Comparison of ENCODE assay signal across 21 cellular contexts in the genomic region with DNA sequence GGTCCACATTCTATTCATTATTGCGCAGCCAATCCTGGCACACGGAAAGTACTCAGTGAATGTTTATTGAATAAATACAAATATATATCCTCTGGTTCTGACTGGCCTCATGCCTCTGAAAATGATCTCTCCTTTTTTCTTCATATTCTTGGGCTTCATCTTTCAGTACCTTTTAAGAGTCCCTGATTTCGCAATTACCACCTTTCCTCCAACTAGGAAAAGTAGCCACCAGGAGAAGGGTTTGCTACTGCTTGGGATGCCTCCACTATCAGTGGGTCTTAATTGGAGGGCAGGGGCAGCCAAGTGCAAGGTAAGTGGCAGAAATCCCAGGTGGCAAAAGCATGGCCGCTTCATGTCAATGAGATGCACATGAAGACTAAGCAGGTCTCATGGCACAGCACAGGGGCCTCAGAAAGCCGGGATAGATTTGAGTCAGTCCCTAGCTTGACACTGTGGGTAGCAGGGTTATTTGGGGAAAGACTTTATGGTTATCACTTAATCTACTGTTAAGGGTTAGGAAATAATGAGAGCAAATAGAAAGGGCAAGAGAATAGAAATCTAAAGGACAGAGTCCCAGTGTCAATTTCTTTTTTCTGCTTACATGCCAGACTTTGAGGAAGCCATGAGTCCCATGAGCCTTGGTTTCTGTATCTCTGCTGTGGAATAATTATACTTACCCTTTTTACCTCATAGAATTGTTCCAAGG.
DNase-seq lines count a peak whose midpoint lies in the region; ATAC-seq and TF ChIP-seq lines count a peak whose summit lies in the region.
"Had no signal": no experiment of that assay in that cellular context is flagged by ENCODE, and none has a peak within 500 bp of the region (broad histone marks: within the 10 kb centered on the region; RNA-seq: fewer than 3 reads in every experiment).

No MANE protein-coding gene starts in this region.

- H3K27ac Mint-ChIP-seq in neural progenitor cell, result no peak overlapping the region
- H3K27ac Mint-ChIP-seq: H9 had no signal

- H3F3A ChIP-seq in neural progenitor cell (ENCODE audit: low read depth), result no peaks in the 10 kb centered on the region

- H2BK120ac ChIP-seq in IMR-90 (ENCODE audit: low read depth, low read length), result no peak overlapping the region

- TF ChIP-seq CTCF in IMR-90 (conservative IDR thresholded peaks at IDR 0.05; ENCODE audit: low read depth, low read length) (no peak), neural progenitor cell (IDR thresholded peaks at IDR 0.05) (no peak)

- H3K56ac ChIP-seq in IMR-90 (ENCODE audit: extremely low read depth, insufficient read depth, low read length), result no peak overlapping the region

- H4K91ac ChIP-seq in IMR-90 (ENCODE audit: insufficient read depth, low read depth, low read length), result no peak overlapping the region

- no peaks in the 10 kb centered on the region for H3K36me3 Mint-ChIP-seq in neural progenitor cell
- H3K36me3 Mint-ChIP-seq: CD4-positive, CD25-positive, alpha-beta regulatory T cell; CD8-positive, alpha-beta T cell had no signal

- no peak for TF ChIP-seq POLR2A in IMR-90 (IDR thresholded peaks at IDR 0.05; ENCODE audit: low read depth, low read length)

- H3K14ac ChIP-seq in IMR-90 (replicated peaks; ENCODE audit: low read depth, low read length), result no peak overlapping the region

- POLR2A ChIA-PET in IMR-90 (lab: Charles Lee; ENCODE audit: unreplicated experiment), result no interaction called here

- H3K4me2 ChIP-seq in BLaER1 (peak overlapping the region; percentile 6; the same call in 1 of the 2 replicates), IMR-90 (ENCODE audit: low read depth, low read length) (no peak overlapping the region), neural progenitor cell (no peak overlapping the region)
- H3K4me2 ChIP-seq: A549 had no signal

- CTCF ChIA-PET in IMR-90 (lab: Yijun Ruan, JAX), result no interaction called here

- no peak overlapping the region for H2AK5ac ChIP-seq in IMR-90 (ENCODE audit: low read depth, low read length)

- ATAC-seq in IMR-90 (ENCODE audit: low read depth) (no peak), left lobe of liver (peak; percentile 71), HG02852 (IDR thresholded peaks at IDR 0.05; ENCODE audit: unreplicated experiment) (no peak), sciatic nerve (no peak)
- ATAC-seq: A549; CD8-positive, alpha-beta T cell; HCT116 had no signal

- no peak overlapping the region for H3K27ac ChIP-seq in BLaER1
- H3K27ac ChIP-seq in IMR-90 (ENCODE audit: insufficient read depth, low read length), result no peak overlapping the region
- no peak overlapping the region for H3K27ac ChIP-seq in neural progenitor cell
- H3K27ac ChIP-seq: A549, C4-2B had no signal

- H3K4me3 ChIP-seq in BLaER1 (no peak overlapping the region), IMR-90 (ENCODE audit: insufficient read depth, low read depth, low read length) (no peak overlapping the region), neural progenitor cell (no peak overlapping the region)
- H3K4me3 ChIP-seq: A549 had no signal

- intact Hi-C loops in IMR-90 (cut with micrococcal nuclease) (no loop called here), sciatic nerve (cut with DNase I) (no loop called here)

- no peak overlapping the region for H3K4me3 Mint-ChIP-seq in neural progenitor cell
- H3K4me3 Mint-ChIP-seq: CD4-positive, CD25-positive, alpha-beta regulatory T cell; CD8-positive, alpha-beta T cell; H9 had no signal

- DNase-seq in IMR-90, result no peak
- no peak for DNase-seq in left lobe of liver (ENCODE audit: low spot score)
- DNase-seq in neural progenitor cell (ENCODE audit: low spot score), result no peak
- DNase-seq in sciatic nerve (ENCODE audit: low spot score), result no peak
- no peak for DNase-seq in NCI-H1092 treated with DMSO at 0.1 percent for 48 hours (lab: John Stamatoyannopoulos, UW)
- DNase-seq: 8988T; ACHN; AML-193; BE2C; Caco-2; CD4-positive, CD25-positive, alpha-beta regulatory T cell; CD8-positive, alpha-beta T cell; DMS153; DND-41; GOT3; H9 had no signal

- H4K5ac ChIP-seq in IMR-90 (ENCODE audit: low read depth, low read length), result no peak overlapping the region

- no peaks in the 10 kb centered on the region for H3K79me1 ChIP-seq in IMR-90 (ENCODE audit: low read depth in 1 of 2, low read length in 2 of 2)

- no peaks in the 10 kb centered on the region for H4K20me1 ChIP-seq in BLaER1
- no peaks in the 10 kb centered on the region for H4K20me1 ChIP-seq in IMR-90 (ENCODE audit: insufficient read depth, low read length)
- H4K20me1 ChIP-seq in neural progenitor cell (ENCODE audit: low read depth), result no peaks in the 10 kb centered on the region

- no peak overlapping the region for H2BK15ac ChIP-seq in IMR-90 (ENCODE audit: low read depth, low read length)

- no peak overlapping the region for H2BK20ac ChIP-seq in IMR-90 (ENCODE audit: low read depth, low read length)

- H3K9ac ChIP-seq in BLaER1, result no peak overlapping the region
- H3K9ac ChIP-seq in IMR-90 (ENCODE audit: low read depth, low read length), result no peak overlapping the region
- H3K9ac ChIP-seq in neural progenitor cell, result no peak overlapping the region

- WGBS in IMR-90 (ENCODE audit: extremely low coverage in 2 of 2, insufficient read length in 1 of 2), 2 experiments, result no CpG with 5 or more reads among the region's 5 CpGs

- H3K4me1 Mint-ChIP-seq in neural progenitor cell, result peaks cover 20% of the 10 kb centered on the region

- H3K4me1 ChIP-seq in BLaER1 (peaks cover 51% of the 10 kb centered on the region), IMR-90 (ENCODE audit: control insufficient read depth, insufficient read depth, low read length) (no peaks in the 10 kb centered on the region), neural progenitor cell (peaks cover 13% of the 10 kb centered on the region)
- H3K4me1 ChIP-seq: A549, Caco-2 had no signal

- H2AK9ac ChIP-seq in IMR-90 (replicated peaks; ENCODE audit: low read depth, low read length, poor library complexity), result no peak overlapping the region

- no peak overlapping the region for H3K4ac ChIP-seq in IMR-90 (ENCODE audit: low read depth, low read length)

- H3K9me3 ChIP-seq in BLaER1 (no peaks in the 10 kb centered on the region), IMR-90 (ENCODE audit: control insufficient read depth, insufficient read depth, low read length) (no peaks in the 10 kb centered on the region), neural progenitor cell (ENCODE audit: low read depth) (no peaks in the 10 kb centered on the region)
- H3K9me3 ChIP-seq: A549, BE2C, Caco-2 had no signal

- H3K27me3 ChIP-seq in BLaER1 (no peaks in the 10 kb centered on the region), IMR-90 (ENCODE audit: control insufficient read depth, insufficient read depth, low read length) (no peaks in the 10 kb centered on the region), neural progenitor cell (no peaks in the 10 kb centered on the region)
- H3K27me3 ChIP-seq: BE2C had no signal

- no TSS peak for BruUV-seq in IMR-90 (replicated peaks; lab: Mats Ljungman, UMichigan)

- TF ChIP-seq RAD21 in IMR-90 (IDR thresholded peaks at IDR 0.05; ENCODE audit: low read length), result no peak

- H3K36me3 ChIP-seq in BLaER1, result no peaks in the 10 kb centered on the region
- no peaks in the 10 kb centered on the region for H3K36me3 ChIP-seq in IMR-90 (ENCODE audit: control insufficient read depth, insufficient read depth, low read length)
- no peaks in the 10 kb centered on the region for H3K36me3 ChIP-seq in neural progenitor cell
- H3K36me3 ChIP-seq: BE2C had no signal

- H3K9me1 ChIP-seq in IMR-90 (ENCODE audit: insufficient read depth, low read length), result no peaks in the 10 kb centered on the region

- H3K18ac ChIP-seq in IMR-90 (ENCODE audit: low read depth, low read length), result no peak overlapping the region

- in situ Hi-C loops in IMR-90 (cut with MboI; ENCODE audit: low sequenced_read_pairs), result no loop called here

- H2AFZ ChIP-seq in IMR-90 (replicated peaks; ENCODE audit: low read length, poor library complexity) (no peak overlapping the region), neural progenitor cell (replicated peaks) (peak overlapping the region; percentile 51)

- no peaks in the 10 kb centered on the region for H3K9me3 Mint-ChIP-seq in neural progenitor cell
- H3K9me3 Mint-ChIP-seq: CD4-positive, CD25-positive, alpha-beta regulatory T cell; CD8-positive, alpha-beta T cell; H9 had no signal

- H4K8ac ChIP-seq in IMR-90 (ENCODE audit: low read depth in 2 of 2, low read length in 2 of 2), result no peak overlapping the region

- H3K23ac ChIP-seq in IMR-90 (ENCODE audit: low read depth, low read length), result no peak overlapping the region

- dilution Hi-C loops in IMR-90 (cut with HindIII; ENCODE audit: low sequenced_read_pairs, unreplicated experiment), result no loop called here

- no peaks in the 10 kb centered on the region for H3K27me3 Mint-ChIP-seq in neural progenitor cell (ENCODE audit: insufficient read depth, low read depth)
- H3K27me3 Mint-ChIP-seq: CD4-positive, CD25-positive, alpha-beta regulatory T cell had no signal

- no peaks in the 10 kb centered on the region for H3K79me2 ChIP-seq in neural progenitor cell (ENCODE audit: low read depth)

- H2BK5ac ChIP-seq in IMR-90 (ENCODE audit: low read depth, low read length, poor library complexity, severe bottlenecking), result no peak overlapping the region

TF ChIP-seq in IMR-90, 13 proteins besides CTCF, POLR2A, EP300 and RAD21:
- TF ChIP-seq CEBPB (IDR thresholded peaks at IDR 0.05; ENCODE audit: low read depth, low read length) (0 out of 2 replicates have a peak, but pooled peaks have one; percentile 40), MAFK (IDR thresholded peaks at IDR 0.05; ENCODE audit: low read depth, low read length) (no peak), BHLHE40 (IDR thresholded peaks at IDR 0.05; ENCODE audit: low read depth, low read length) (no peak)
TF ChIP-seq in IMR-90: peak in this region for 1.
